In genomic region chr5:138657360-138657759, GRCh38 we compare ENCODE assay signal across 27 cellular contexts.
DNase-seq lines count a peak whose midpoint lies in the region; ATAC-seq lines count a peak whose summit lies in the region.
"Had no signal": no experiment of that assay in that cellular context is flagged by ENCODE, and none has a peak within 500 bp of the region (broad histone marks: within the 10 kb centered on the region; RNA-seq: fewer than 3 reads in every experiment).

No MANE protein-coding gene starts in this region.

- DNase-seq in activated naive CD4-positive, alpha-beta T cell treated with anti-CD3 and anti-CD28 coated beads, Interleukin-2, amount 50 U/mL, for 16 hours: no peak
- DNase-seq in Right ventricle myocardium superior (peak; percentile 62), left lobe of liver (ENCODE audit: low spot score) (no peak), cortex of kidney (lab: John Stamatoyannopoulos, UW) (no peak), medulla oblongata (ENCODE audit: extremely low spot score) (no peak), NOMO-1 treated with dmso at 0.1 percent for 144 hours (lab: John Stamatoyannopoulos, UW; ENCODE audit: unreplicated experiment) (no peak)
- DNase-seq: activated CD4-positive, alpha-beta T cell treated with anti-CD3 and anti-CD28 coated beads, Interleukin-2, amount 50 U/mL, for 1 hour; activated CD4-positive, CD25-positive, alpha-beta regulatory T cell; activated naive CD4-positive, alpha-beta T cell; activated T-cell treated with anti-CD3 and anti-CD28 coated beads, Interleukin-2, amount 50 U/mL, for 24 hours; CD4-positive, alpha-beta memory T cell; effector memory CD4-positive, alpha-beta T cell; GOT3; HFFc6; lower lobe of right lung; NCI-H1092; NCI-H187; NCI-H2171; NCI-H510A; RPMI8226; small intestine; stimulated activated naive CD4-positive, alpha-beta T cell treated with Interleukin-2 at 50 U/mL for 16 hours; testis had no signal

- intact Hi-C loops in Right ventricle myocardium superior (cut with DNase I): no loop called here

- peaks cover 4% of the 10 kb centered on the region for H3K9me3 Mint-ChIP-seq in activated naive CD4-positive, alpha-beta T cell treated with anti-CD3 and anti-CD28 coated beads, Interleukin-2, amount 50 U/mL, for 24 hours
- H3K9me3 Mint-ChIP-seq: HFFc6 had no signal

- peaks cover 61% of the 10 kb centered on the region for H3K27me3 Mint-ChIP-seq in activated naive CD4-positive, alpha-beta T cell treated with anti-CD3 and anti-CD28 coated beads, Interleukin-2, amount 50 U/mL, for 24 hours

- H3K4me1 Mint-ChIP-seq in activated naive CD4-positive, alpha-beta T cell treated with anti-CD3 and anti-CD28 coated beads, Interleukin-2, amount 50 U/mL, for 24 hours: peaks cover 30% of the 10 kb centered on the region

- ATAC-seq in Right ventricle myocardium superior (ENCODE audit: poor library complexity): peak; percentile 72
- peak; percentile 40 for ATAC-seq in left lobe of liver
- ATAC-seq: lower lobe of right lung; naive thymus-derived CD4-positive, alpha-beta T cell had no signal

- peak overlapping the region; percentile 86 for H3K27ac Mint-ChIP-seq in activated naive CD4-positive, alpha-beta T cell treated with anti-CD3 and anti-CD28 coated beads, Interleukin-2, amount 50 U/mL, for 24 hours
- H3K27ac Mint-ChIP-seq: activated T-cell treated with anti-CD3 and anti-CD28 coated beads, Interleukin-2, amount 50 U/mL, for 24 hours; HFFc6 had no signal

- no peak overlapping the region for H3K4me3 Mint-ChIP-seq in activated naive CD4-positive, alpha-beta T cell treated with anti-CD3 and anti-CD28 coated beads, Interleukin-2, amount 50 U/mL, for 24 hours
- H3K4me3 Mint-ChIP-seq: activated T-cell treated with anti-CD3 and anti-CD28 coated beads, Interleukin-2, amount 50 U/mL, for 24 hours; CD4-positive, alpha-beta memory T cell; HFFc6; naive thymus-derived CD4-positive, alpha-beta T cell had no signal

- peaks cover 2% of the 10 kb centered on the region for H3K36me3 Mint-ChIP-seq in activated naive CD4-positive, alpha-beta T cell treated with anti-CD3 and anti-CD28 coated beads, Interleukin-2, amount 50 U/mL, for 24 hours
- H3K36me3 Mint-ChIP-seq: CD4-positive, alpha-beta memory T cell; naive thymus-derived CD4-positive, alpha-beta T cell had no signal

- H3K27ac ChIP-seq in temporal lobe (ENCODE audit: low read depth, low read length): peak overlapping the region; percentile 87
- H3K27ac ChIP-seq: epithelial cell of prostate, lower lobe of right lung, testis had no signal
